8 cellular contexts compared by ENCODE assay signal in the genomic region with DNA sequence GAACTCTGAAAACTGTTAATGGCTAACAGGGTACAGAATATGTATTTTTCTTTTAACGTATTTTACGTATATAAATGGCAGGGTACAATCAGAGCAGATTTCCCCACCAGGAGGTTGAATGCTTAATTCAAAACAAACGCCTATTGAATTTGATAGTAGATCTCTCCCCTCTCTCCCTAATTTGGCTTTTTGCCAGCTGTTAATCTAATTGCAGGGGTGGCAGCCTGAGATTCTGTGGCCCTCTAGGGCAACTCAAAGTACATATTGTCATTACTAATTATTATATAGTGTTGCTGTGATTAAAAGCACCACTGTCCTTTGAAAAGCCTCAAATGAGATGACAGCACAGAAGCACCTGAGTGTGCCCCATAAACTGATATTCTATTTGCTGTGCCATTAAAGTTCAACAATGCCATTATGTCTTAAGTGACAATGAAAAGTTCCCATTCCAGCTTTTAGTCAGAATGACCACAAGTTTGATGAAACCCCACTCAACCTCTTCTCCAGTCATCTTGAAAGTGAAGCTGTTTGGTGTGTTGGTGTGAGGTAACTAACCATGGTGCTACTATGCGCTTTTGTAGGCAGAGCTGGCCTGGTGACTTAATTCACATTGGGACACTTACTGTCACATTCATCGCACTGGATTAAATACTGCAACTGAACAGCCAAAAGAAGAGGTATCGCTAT.
DNase-seq lines count a peak whose midpoint lies in the region; ATAC-seq, FAIRE-seq and TF ChIP-seq lines count a peak whose summit lies in the region.

No MANE protein-coding gene starts in this region.

- no peaks in the 10 kb centered on the region for H4K20me1 ChIP-seq in endothelial cell of umbilical vein (replicated peaks; ENCODE audit: control insufficient read depth, extremely low read depth, insufficient read depth, low read length)

- no peaks in the 10 kb centered on the region for H3K27me3 ChIP-seq in endothelial cell of umbilical vein (ENCODE audit: control insufficient read depth in 2 of 2, insufficient read depth in 2 of 2, low read length in 2 of 2)
- no peaks in the 10 kb centered on the region for H3K27me3 ChIP-seq in H7 (ENCODE audit: control insufficient read depth, insufficient read depth, low read length)

- TF ChIP-seq POLR2A in endothelial cell of umbilical vein (IDR thresholded peaks at IDR 0.05; ENCODE audit: low read depth, low read length): no peak

- dilution Hi-C loops in endothelial cell of umbilical vein (cut with MboI; ENCODE audit: extremely low pct_ligation_motif_present, low sequenced_read_pairs): no loop called here

- H3K4me3 ChIP-seq in endothelial cell of umbilical vein (replicated peaks in 1 of 3; ENCODE audit: insufficient read depth in 1 of 3, low read depth in 1 of 3, low read length in 3 of 3) (peak overlapping the region in 2 of 3 experiments; percentile 45 to 48), H7 (ENCODE audit: insufficient read depth, low read depth, low read length) (no peak overlapping the region)

- H3K4me1 Mint-ChIP-seq in activated CD8-positive, alpha-beta memory T cell treated with anti-CD3 and anti-CD28 coated beads, Interleukin-2, amount 10 ng/mL, durations not matched to agents 7 days and 5 days: peaks cover 57% of the 10 kb centered on the region

- peak overlapping the region; percentile 64 for H3K9ac ChIP-seq in endothelial cell of umbilical vein (replicated peaks; ENCODE audit: extremely low read depth, insufficient read depth, low read length)

- H3K79me2 ChIP-seq in endothelial cell of umbilical vein (ENCODE audit: control insufficient read depth, insufficient read depth, low read length): no peaks in the 10 kb centered on the region

- peak overlapping the region; percentile 89 for H2AFZ ChIP-seq in endothelial cell of umbilical vein (ENCODE audit: low read depth, low read length)

- H3K27me3 Mint-ChIP-seq in activated CD8-positive, alpha-beta memory T cell treated with anti-CD3 and anti-CD28 coated beads, Interleukin-2, amount 10 ng/mL, durations not matched to agents 7 days and 5 days: peaks cover 62% of the 10 kb centered on the region

- peak overlapping the region; percentile 97 for H3K4me2 ChIP-seq in endothelial cell of umbilical vein (ENCODE audit: insufficient read depth, low read length)

- H3K36me3 Mint-ChIP-seq in activated CD8-positive, alpha-beta memory T cell treated with anti-CD3 and anti-CD28 coated beads, Interleukin-2, amount 10 ng/mL, durations not matched to agents 7 days and 5 days: peaks cover 25% of the 10 kb centered on the region

- peak overlapping the region; percentile 83 for H3K27ac ChIP-seq in endothelial cell of umbilical vein (ENCODE audit: insufficient read depth, low read depth, low read length)

- no peaks in the 10 kb centered on the region for H3K9me3 Mint-ChIP-seq in activated CD8-positive, alpha-beta memory T cell treated with anti-CD3 and anti-CD28 coated beads, Interleukin-2, amount 10 ng/mL, durations not matched to agents 7 days and 5 days (ENCODE audit: low read depth)

- TF ChIP-seq CTCF in endothelial cell of umbilical vein (IDR thresholded peaks at IDR 0.05; ENCODE audit: extremely low read depth in 1 of 2, insufficient read depth in 1 of 2, low read depth in 1 of 2, low read length in 2 of 2): no peak

- no peaks in the 10 kb centered on the region for H3K36me3 ChIP-seq in endothelial cell of umbilical vein (ENCODE audit: control insufficient read depth in 2 of 2, extremely low read depth in 1 of 2, insufficient read depth in 2 of 2, low read length in 2 of 2)
- H3K36me3 ChIP-seq in H7 (replicated peaks; ENCODE audit: control insufficient read depth, insufficient read depth, low read length): no peaks in the 10 kb centered on the region

- ATAC-seq in activated CD8-positive, alpha-beta memory T cell treated with anti-CD3 and anti-CD28 coated beads, Interleukin-2, amount 10 ng/mL, durations not matched to agents 7 days and 5 days: peak; percentile 82
- peak; percentile 57 for ATAC-seq in HG02759 (IDR thresholded peaks at IDR 0.05; ENCODE audit: unreplicated experiment)

- CTCF ChIA-PET in activated CD8-positive, alpha-beta memory T cell treated with anti-CD3 and anti-CD28 coated beads, Interleukin-2, amount 10 ng/mL, durations not matched to agents 7 days and 5 days (lab: Charles Lee): interaction anchor here (1.1 to 1.9 kb wide), 3 partner anchors 122 to 545 kb away, joined by 3 to 8 read pairs (median 7); no protein-coding TSS in a partner anchor
- CTCF ChIA-PET in endothelial cell of umbilical vein (lab: Charles Lee): no interaction called here

- H3K27ac Mint-ChIP-seq in activated CD8-positive, alpha-beta memory T cell treated with anti-CD3 and anti-CD28 coated beads, Interleukin-2, amount 10 ng/mL, durations not matched to agents 7 days and 5 days: peak overlapping the region; percentile 82

- POLR2A ChIA-PET in endothelial cell of umbilical vein (lab: Charles Lee): no interaction called here

- H3K9me1 ChIP-seq in endothelial cell of umbilical vein (replicated peaks; ENCODE audit: control insufficient read depth, extremely low read depth, insufficient read depth, low read length): no peaks in the 10 kb centered on the region

- BruUV-seq in endothelial cell of umbilical vein (replicated peaks; lab: Mats Ljungman, UMichigan): no TSS peak

- FAIRE-seq in endothelial cell of umbilical vein (lab: Jason Lieb, UNC): no peak

- intact Hi-C loops in endothelial cell of umbilical vein (cut with micrococcal nuclease): loop anchor here (1.0 kb wide), 1 partner anchor 22 kb away; no protein-coding TSS in a partner anchor

- no peaks in the 10 kb centered on the region for H3K9me3 ChIP-seq in endothelial cell of umbilical vein (replicated peaks; ENCODE audit: control insufficient read depth, insufficient read depth, low read length)

- H3K4me1 ChIP-seq in endothelial cell of umbilical vein (ENCODE audit: control insufficient read depth, extremely low read depth, insufficient read depth, low read length): peaks cover 20% of the 10 kb centered on the region

- peak; percentile 82 for DNase-seq in activated CD8-positive, alpha-beta memory T cell treated with anti-CD3 and anti-CD28 coated beads, Interleukin-2, amount 10 ng/mL, durations not matched to agents 7 days and 5 days
- DNase-seq in activated CD8-positive, alpha-beta memory T cell treated with anti-CD3 and anti-CD28 coated beads for 24 hours: no peak
- peak; percentile 39 to 53 for DNase-seq in NCI-H187 (lab: John Stamatoyannopoulos, UW)
- DNase-seq in endothelial cell of umbilical vein (ENCODE audit: low read depth, low spot score): peak; percentile 9
- DNase-seq in pons (ENCODE audit: low spot score): no peak
- no peak for DNase-seq in amygdala (lab: John Stamatoyannopoulos, UW)
- DNase-seq in H7: no peak

- H3K4me3 Mint-ChIP-seq in activated CD8-positive, alpha-beta memory T cell treated with anti-CD3 and anti-CD28 coated beads, Interleukin-2, amount 10 ng/mL, durations not matched to agents 7 days and 5 days: peak overlapping the region; percentile 68

TF ChIP-seq in endothelial cell of umbilical vein, 7 proteins besides CTCF, POLR2A, EP300 and RAD21:
- TF ChIP-seq JUN (IDR thresholded peaks at IDR 0.05; ENCODE audit: borderline replicate concordance, insufficient read depth, insufficient read length, low read depth) (no peak), MYC (IDR thresholded peaks at IDR 0.05; ENCODE audit: low read depth, low read length) (no peak), FOS (IDR thresholded peaks at IDR 0.05; ENCODE audit: borderline replicate concordance, insufficient read depth, low read length) (no peak), GATA2 (IDR thresholded peaks at IDR 0.05; ENCODE audit: insufficient read depth, insufficient read length, low read depth, low read length) (no peak), EZH2 (IDR thresholded peaks at IDR 0.05; ENCODE audit: borderline replicate concordance, low read depth, low read length, severe bottlenecking) (no peak), POLR2AphosphoS5 (IDR thresholded peaks at IDR 0.05; ENCODE audit: insufficient read depth, low read depth, low read length) (no peak)
- TF ChIP-seq, protein P1, sequence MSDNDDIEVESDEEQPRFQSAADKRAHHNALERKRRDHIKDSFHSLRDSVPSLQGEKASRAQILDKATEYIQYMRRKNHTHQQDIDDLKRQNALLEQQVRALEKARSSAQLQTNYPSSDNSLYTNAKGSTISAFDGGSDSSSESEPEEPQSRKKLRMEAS (IDR thresholded peaks at IDR 0.05; ENCODE audit: insufficient read depth, insufficient read length): no peak

Comparison
In these comparisons a context has a peak if more than half of its experiments do, and no peak if none do; other contexts are left out.
1. DNase-seq: peak in activated CD8-positive, alpha-beta memory T cell treated with anti-CD3 and anti-CD28 coated beads, Interleukin-2, amount 10 ng/mL, durations not matched to agents 7 days and 5 days (single experiment), NCI-H187 (2 of 2) and endothelial cell of umbilical vein (single experiment); none in activated CD8-positive, alpha-beta memory T cell treated with anti-CD3 and anti-CD28 coated beads for 24 hours (single experiment), pons (single experiment), amygdala (0 of 56) and H7 (single experiment).